10 cellular contexts compared by ENCODE assay signal in genomic region chr22:30197389-30197788, GRCh38. TPM values are rescaled to one million over a fixed set of nuclear protein-coding genes. Genes with fewer than 3 reads are reported as not detected.
A peak's percentile ranks its signal among the peaks of the same experiment; 100 is the strongest.
DNase-seq lines count a peak whose midpoint lies in the region; ATAC-seq and TF ChIP-seq lines count a peak whose summit lies in the region.
"Had no signal": no experiment of that assay in that cellular context is flagged by ENCODE, and none has a peak within 500 bp of the region (broad histone marks: within the 10 kb centered on the region; RNA-seq: fewer than 3 reads in every experiment).

No MANE protein-coding gene starts in this region.

- peak overlapping the region; percentile 90 for H3K27ac Mint-ChIP-seq in activated CD4-positive, alpha-beta T cell treated with anti-CD3 and anti-CD28 coated beads for 36 hours
- peak overlapping the region; percentile 83 to 84 for H3K27ac Mint-ChIP-seq in T-cell
- peak overlapping the region; percentile 27 to 99 for H3K27ac Mint-ChIP-seq in stimulated activated naive CD8-positive, alpha-beta T cell treated with anti-CD3 and anti-CD28 coated beads, Interleukin-15, amount 100 ng/mL, for 72 hours

- H3K9me3 Mint-ChIP-seq in activated CD4-positive, alpha-beta T cell treated with anti-CD3 and anti-CD28 coated beads for 36 hours (ENCODE audit: low read depth), result no peaks in the 10 kb centered on the region
- no peaks in the 10 kb centered on the region for H3K9me3 Mint-ChIP-seq in T-cell
- no peaks in the 10 kb centered on the region for H3K9me3 Mint-ChIP-seq in stimulated activated naive CD8-positive, alpha-beta T cell treated with anti-CD3 and anti-CD28 coated beads, Interleukin-15, amount 100 ng/mL, for 72 hours

- H3K27ac ChIP-seq in foreskin keratinocyte, result peak overlapping the region; percentile 98

- peaks cover 50% of the 10 kb centered on the region for H3K4me1 Mint-ChIP-seq in activated CD4-positive, alpha-beta T cell treated with anti-CD3 and anti-CD28 coated beads for 36 hours
- H3K4me1 Mint-ChIP-seq in T-cell, result peaks cover 29 to 45% (median 29%) of the 10 kb centered on the region in 3 donors
- H3K4me1 Mint-ChIP-seq in stimulated activated naive CD8-positive, alpha-beta T cell treated with anti-CD3 and anti-CD28 coated beads, Interleukin-15, amount 100 ng/mL, for 72 hours, result peaks cover 68% of the 10 kb centered on the region

- no peak for TF ChIP-seq CTCF in foreskin keratinocyte (conservative IDR thresholded peaks at IDR 0.05)

- no peaks in the 10 kb centered on the region for H3K36me3 Mint-ChIP-seq in activated CD4-positive, alpha-beta T cell treated with anti-CD3 and anti-CD28 coated beads for 36 hours (ENCODE audit: low read depth)
- H3K36me3 Mint-ChIP-seq in T-cell, result no peaks in the 10 kb centered on the region

- POLR2A ChIA-PET in activated CD4-positive, alpha-beta T cell treated with anti-CD3 and anti-CD28 coated beads for 36 hours (lab: Charles Lee), result no interaction called here
- POLR2A ChIA-PET in T-cell (lab: Charles Lee), result no interaction called here

- ATAC-seq in activated CD4-positive, alpha-beta T cell treated with anti-CD3 and anti-CD28 coated beads for 36 hours, result no peak
- no peak for ATAC-seq in T-cell (replicated peaks in 1 of 4)
- no peak for ATAC-seq in foreskin keratinocyte
- ATAC-seq in stimulated activated naive CD8-positive, alpha-beta T cell treated with anti-CD3 and anti-CD28 coated beads, Interleukin-15, amount 100 ng/mL, for 72 hours, result no peak
- ATAC-seq in GM19463 (IDR thresholded peaks at IDR 0.05; ENCODE audit: unreplicated experiment), result no peak

- no peaks in the 10 kb centered on the region for H3K27me3 Mint-ChIP-seq in activated CD4-positive, alpha-beta T cell treated with anti-CD3 and anti-CD28 coated beads for 36 hours
- H3K27me3 Mint-ChIP-seq in T-cell, result no peaks in the 10 kb centered on the region
- no peaks in the 10 kb centered on the region for H3K27me3 Mint-ChIP-seq in stimulated activated naive CD8-positive, alpha-beta T cell treated with anti-CD3 and anti-CD28 coated beads, Interleukin-15, amount 100 ng/mL, for 72 hours

- CTCF ChIA-PET in activated CD4-positive, alpha-beta T cell treated with anti-CD3 and anti-CD28 coated beads for 36 hours (lab: Charles Lee), result no interaction called here
- CTCF ChIA-PET in T-cell (lab: Charles Lee), result no interaction called here

- H3K4me1 ChIP-seq in foreskin keratinocyte, result peaks cover 18% of the 10 kb centered on the region

- no peaks in the 10 kb centered on the region for H3K27me3 ChIP-seq in foreskin keratinocyte

- no peak for DNase-seq in activated CD4-positive, alpha-beta T cell treated with anti-CD3 and anti-CD28 coated beads for 36 hours
- DNase-seq in activated CD4-positive, alpha-beta T cell treated with anti-CD3 and anti-CD28 coated beads, Interleukin-2, amount 50 U/mL, for 4 hours, result no peak
- DNase-seq in T-cell (no peak), foreskin keratinocyte (no peak), NCI-H2029 treated with DMSO at 0.1 percent for 48 hours (lab: John Stamatoyannopoulos, UW) (no peak), AG08396 (ENCODE audit: low spot score) (no peak)
- DNase-seq in stimulated activated naive CD8-positive, alpha-beta T cell treated with anti-CD3 and anti-CD28 coated beads, Interleukin-15, amount 100 ng/mL, for 72 hours, result no peak
- DNase-seq: NCI-H2171, occipital lobe had no signal

- intact Hi-C loops in activated CD4-positive, alpha-beta T cell treated with anti-CD3 and anti-CD28 coated beads for 36 hours (cut with DNase I, micrococcal nuclease), result loop anchor here (2.0 to 5.0 kb wide), 4 partner anchors 15 to 40 kb away; no protein-coding TSS in a partner anchor

- no peak overlapping the region for H3K4me3 Mint-ChIP-seq in activated CD4-positive, alpha-beta T cell treated with anti-CD3 and anti-CD28 coated beads for 36 hours
- no peak overlapping the region for H3K4me3 Mint-ChIP-seq in T-cell
- peak overlapping the region in 1 of 2 donors; percentile 74 for H3K4me3 Mint-ChIP-seq in stimulated activated naive CD8-positive, alpha-beta T cell treated with anti-CD3 and anti-CD28 coated beads, Interleukin-15, amount 100 ng/mL, for 72 hours

RNA-seq across cellular contexts. Expression of gene LIF, which starts 49.2 kb away (rescaled TPM):
- 100 to 1,000 TPM in 1 of 2 experiments, 10 to 100 TPM in 1; 77.3 to 105 TPM for total RNA-seq in activated CD4-positive, alpha-beta T cell treated with anti-CD3 and anti-CD28 coated beads for 36 hours
- total RNA-seq in T-cell, result 1 to 10 TPM in 3 of 5 donors, under 1 TPM in 2; 0.26 to 3.3 (median 1.4) TPM
- 0.17 and 0.25 TPM in 2 replicates for total RNA-seq in foreskin keratinocyte
- 0.18 and 0.19 TPM in 2 replicates for polyA plus RNA-seq in foreskin keratinocyte
- total RNA-seq: occipital lobe had no signal

Comparison
In these comparisons a context has a peak if more than half of its experiments do, and no peak if none do; other contexts are left out.
1. RNA of gene LIF, which starts 49.2 kb away (total RNA-seq): 77.3 to 105 TPM in activated CD4-positive, alpha-beta T cell treated with anti-CD3 and anti-CD28 coated beads for 36 hours; 0.26 to 3.3 TPM in T-cell and 0.17 to 0.25 TPM in foreskin keratinocyte; every median in the first group is over 10 times any median in the second.
2. Peak in every context shown above with its lines, with median percentiles within 50 percentile points of each other: H3K27ac Mint-ChIP-seq.